Comparison of ENCODE assay signal across 8 cellular contexts in genomic region chr2:54579682-54580349, GRCh38.
DNase-seq lines count a peak whose midpoint lies in the region; ATAC-seq and TF ChIP-seq lines count a peak whose summit lies in the region.

No MANE protein-coding gene starts in this region.

- TF ChIP-seq POLR2A in tibial nerve (IDR thresholded peaks at IDR 0.05), result no peak

- peak; percentile 61 for ATAC-seq in HG03025 (IDR thresholded peaks at IDR 0.05; ENCODE audit: low FRiP score, unreplicated experiment)
- ATAC-seq in esophagus mucosa, result peak; percentile 71

- peak; percentile 31 for DNase-seq in activated gamma-delta T cell treated with Interleukin-2 at 50 U/mL for 16 hours
- DNase-seq in activated gamma-delta T cell (lab: John Stamatoyannopoulos, UW), result no peak
- peak; percentile 70 for DNase-seq in SW480 (ENCODE audit: low spot score)
- DNase-seq in tibial nerve (ENCODE audit: low spot score in 2 of 2), result no peak
- DNase-seq in MG63, result no peak
- no peak for DNase-seq in NCI-H1105 treated with DMSO at 0.1 percent for 48 hours (lab: John Stamatoyannopoulos, UW)

- H3K4me3 ChIP-seq in tibial nerve, result no peak overlapping the region
- no peak overlapping the region for H3K4me3 ChIP-seq in MG63

- H3K27me3 ChIP-seq in tibial nerve (no peaks in the 10 kb centered on the region), MG63 (no peaks in the 10 kb centered on the region)

- TF ChIP-seq EP300 in tibial nerve (IDR thresholded peaks at IDR 0.05), result no peak

- H3K36me3 ChIP-seq in tibial nerve, result no peaks in the 10 kb centered on the region
- H3K36me3 ChIP-seq in MG63, result peaks cover 15% of the 10 kb centered on the region

- no peak for TF ChIP-seq CTCF in tibial nerve (IDR thresholded peaks at IDR 0.05)

- H3K27ac ChIP-seq in tibial nerve, result peak overlapping the region in 3 of 4 donors; percentile 21 to 59 (median 40)

- 15 to 16% methylated on average over 6 of the region's 6 CpGs for WGBS in tibial nerve, 2 donors

- H3K4me1 ChIP-seq in tibial nerve, result peaks cover 5 to 97% (median 78%) of the 10 kb centered on the region in 4 donors

- no peaks in the 10 kb centered on the region for H3K9me3 ChIP-seq in tibial nerve
- H3K9me3 ChIP-seq in MG63, result no peaks in the 10 kb centered on the region

Comparison
In these comparisons a context has a peak if more than half of its experiments do, and no peak if none do; other contexts are left out.
1. DNase-seq: peak in activated gamma-delta T cell treated with Interleukin-2 at 50 U/mL for 16 hours (single experiment) and SW480 (single experiment); none in activated gamma-delta T cell (single experiment), tibial nerve (0 of 2), MG63 (single experiment) and NCI-H1105 treated with DMSO at 0.1 percent for 48 hours (single experiment).